ENCODE assay signal across 7 cellular contexts in genomic region chr19:11446652-11447301, GRCh38. TPM values are rescaled to one million over a fixed set of nuclear protein-coding genes. Genes with fewer than 3 reads are reported as not detected.
A peak's percentile ranks its signal among the peaks of the same experiment; 100 is the strongest.
DNase-seq lines count a peak whose midpoint lies in the region; ATAC-seq and TF ChIP-seq lines count a peak whose summit lies in the region.

No MANE protein-coding gene starts in this region.

- H3K36me3 ChIP-seq in OCI-LY1 (ENCODE audit: insufficient read depth, low read length) (peaks cover 82% of the 10 kb centered on the region), heart left ventricle (peaks cover 0 to 92% (median 80%) of the 10 kb centered on the region in 9 donors), psoas muscle (ENCODE audit: insufficient read depth in 1 of 2, low read depth in 1 of 2) (peaks cover 0 to 83% of the 10 kb centered on the region in 2 donors)

- peak; percentile 76 for DNase-seq in GM10266 (ENCODE audit: extremely low spot score)
- DNase-seq in activated naive CD4-positive, alpha-beta T cell treated with anti-CD3 and anti-CD28 coated beads, Interleukin-2, amount 50 U/mL, for 72 hours (ENCODE audit: low spot score in 2 of 2): peak in 1 of 2 donors; percentile 68
- peak; percentile 41 to 84 (median 50) for DNase-seq in heart left ventricle
- peak; percentile 58 to 80 for DNase-seq in psoas muscle
- DNase-seq in NCI-H774 (lab: John Stamatoyannopoulos, UW): no peak
- DNase-seq in NCI-H226: no peak

- H3K4me1 ChIP-seq in OCI-LY1 (ENCODE audit: insufficient read depth, low read length, severe bottlenecking): peaks cover under 1% of the 10 kb centered on the region
- peaks cover 0 to 8% (median 0%) of the 10 kb centered on the region in 12 donors for H3K4me1 ChIP-seq in heart left ventricle
- H3K4me1 ChIP-seq in psoas muscle: no peaks in the 10 kb centered on the region

- peak; percentile 70 to 71 for ATAC-seq in activated naive CD4-positive, alpha-beta T cell treated with anti-CD3 and anti-CD28 coated beads, Interleukin-2, amount 50 U/mL, for 72 hours
- ATAC-seq in heart left ventricle (peak; percentile 33 to 78 (median 70)), psoas muscle (peak; percentile 61 to 79 (median 68))

- WGBS in heart left ventricle, 4 donors: 63 to 74% (median 72%) methylated on average over 23 of the region's 23 CpGs
- 51 to 65% (median 62%) methylated on average over 17 to 23 of the region's 23 CpGs for WGBS in psoas muscle, 3 donors

- no peak overlapping the region for H2AFZ ChIP-seq in OCI-LY1 (ENCODE audit: low read length)

- no peaks in the 10 kb centered on the region for H3F3A ChIP-seq in OCI-LY1 (ENCODE audit: insufficient read depth, low read length)

- H3K4me3 ChIP-seq in OCI-LY1 (ENCODE audit: low read depth, low read length, poor library complexity, severe bottlenecking) (no peak overlapping the region), heart left ventricle (no peak overlapping the region), psoas muscle (no peak overlapping the region)

- no peak for TF ChIP-seq POLR2A in heart left ventricle (IDR thresholded peaks at IDR 0.05)

- no peaks in the 10 kb centered on the region for H3K9me3 Mint-ChIP-seq in activated naive CD4-positive, alpha-beta T cell treated with anti-CD3 and anti-CD28 coated beads, Interleukin-2, amount 50 U/mL, for 72 hours

- TF ChIP-seq CTCF in GM10266 (IDR thresholded peaks at IDR 0.05; ENCODE audit: control insufficient read depth, insufficient read depth, low read depth, missing control alignments): peak; percentile 78
- peak; percentile 87 for TF ChIP-seq CTCF in OCI-LY1 (IDR thresholded peaks at IDR 0.05; ENCODE audit: low read length)
- TF ChIP-seq CTCF in heart left ventricle (IDR thresholded peaks at IDR 0.05): peak; percentile 56 to 82 (median 70)
- peak; percentile 61 for TF ChIP-seq CTCF in psoas muscle (IDR thresholded peaks at IDR 0.05)

- peak overlapping the region in 1 of 2 donors; percentile 79 for H3K27ac Mint-ChIP-seq in activated naive CD4-positive, alpha-beta T cell treated with anti-CD3 and anti-CD28 coated beads, Interleukin-2, amount 50 U/mL, for 72 hours

- no peaks in the 10 kb centered on the region for H3K27me3 ChIP-seq in OCI-LY1 (ENCODE audit: insufficient read depth, low read length)
- peaks cover 0 to 3% (median 0%) of the 10 kb centered on the region in 9 donors for H3K27me3 ChIP-seq in heart left ventricle
- H3K27me3 ChIP-seq in psoas muscle (ENCODE audit: insufficient read depth in 3 of 3, low read length in 2 of 3): no peaks in the 10 kb centered on the region

- H3K36me3 Mint-ChIP-seq in activated naive CD4-positive, alpha-beta T cell treated with anti-CD3 and anti-CD28 coated beads, Interleukin-2, amount 50 U/mL, for 72 hours: peaks cover 0 to 5% of the 10 kb centered on the region in 2 donors

- no peak overlapping the region for H3K9ac ChIP-seq in OCI-LY1 (ENCODE audit: low read length)

- H3K27ac ChIP-seq in OCI-LY1 (ENCODE audit: low read depth, low read length, poor library complexity, severe bottlenecking): no peak overlapping the region
- no peak overlapping the region for H3K27ac ChIP-seq in heart left ventricle
- no peak overlapping the region for H3K27ac ChIP-seq in psoas muscle

- H4K20me1 ChIP-seq in OCI-LY1 (ENCODE audit: insufficient read depth, low read length): no peaks in the 10 kb centered on the region

- no peaks in the 10 kb centered on the region for H3K79me2 ChIP-seq in OCI-LY1 (ENCODE audit: insufficient read depth, low read length)

- H3K9me2 ChIP-seq in OCI-LY1 (ENCODE audit: low read depth, low read length): no peaks in the 10 kb centered on the region

- intact Hi-C loops in heart left ventricle (cut with DNase I): loop anchor here in 7 of 10 donors (1.0 to 10.0 kb wide), 6 partner anchors 62 to 154 kb away; partner anchors contain the start of genes TSPAN16 (in 3 of the 7) and EPOR (in 2 of the 7)
- intact Hi-C loops in psoas muscle (cut with DNase I): loop anchor here in 1 of 2 donors (5.0 kb wide), 1 partner anchor 154 kb away; no protein-coding TSS in a partner anchor

- H3K9me3 ChIP-seq in OCI-LY1 (ENCODE audit: low read length) (no peaks in the 10 kb centered on the region), heart left ventricle (no peaks in the 10 kb centered on the region), psoas muscle (no peaks in the 10 kb centered on the region)

- H3K4me2 ChIP-seq in OCI-LY1 (ENCODE audit: low read length): no peak overlapping the region

RNA-seq across cellular contexts. Expression of gene PRKCSH, which starts 11.3 kb away (rescaled TPM):
- total RNA-seq in activated naive CD4-positive, alpha-beta T cell treated with anti-CD3 and anti-CD28 coated beads, Interleukin-2, amount 50 U/mL, for 72 hours: 100 to 1,000 TPM; 272 to 285 TPM
- total RNA-seq in heart left ventricle (100 to 1,000 TPM in 6 of 9 donors, 10 to 100 TPM in 3; 69.3 to 210 (median 120) TPM), psoas muscle (10 to 100 TPM; 60.9 to 98.4 (median 74.6) TPM)
- polyA plus RNA-seq in heart left ventricle (100 to 1,000 TPM in 1 of 2 donors, 10 to 100 TPM in 1; 71.2 to 107 TPM), psoas muscle (10 to 100 TPM; 48.5 to 59.7 (median 59.7) TPM)

RNA-seq across cellular contexts. Expression of gene ODAD3, which starts 11.9 kb away (rescaled TPM):
- under 1 TPM; 0.30 to 0.95 TPM for total RNA-seq in activated naive CD4-positive, alpha-beta T cell treated with anti-CD3 and anti-CD28 coated beads, Interleukin-2, amount 50 U/mL, for 72 hours
- total RNA-seq in heart left ventricle: under 1 TPM in 7 of 9 donors, not detected in 2; 0.18 to 0.69 (median 0.31) TPM
- polyA plus RNA-seq in heart left ventricle: under 1 TPM; 0.37 to 0.84 TPM
- total RNA-seq in psoas muscle: under 1 TPM in 2 of 4 donors, not detected in 2; 0.13 to 0.17 TPM
- under 1 TPM; 0.09 to 0.87 (median 0.20) TPM for polyA plus RNA-seq in psoas muscle

RNA-seq across cellular contexts. Expression of gene RGL3, which starts 27.7 kb away (rescaled TPM):
- not detected for total RNA-seq in activated naive CD4-positive, alpha-beta T cell treated with anti-CD3 and anti-CD28 coated beads, Interleukin-2, amount 50 U/mL, for 72 hours
- total RNA-seq in heart left ventricle (1 to 10 TPM; 2.1 to 5.0 (median 4.0) TPM), psoas muscle (1 to 10 TPM; 1.6 to 6.4 (median 3.0) TPM)
- polyA plus RNA-seq in heart left ventricle (10 to 100 TPM in 1 of 2 donors, 1 to 10 TPM in 1; 2.2 to 11.3 TPM), psoas muscle (1 to 10 TPM; 1.2 to 2.4 (median 2.2) TPM)

RNA-seq across cellular contexts. Expression of gene ELAVL3, which starts 34.1 kb away (rescaled TPM):
- total RNA-seq in activated naive CD4-positive, alpha-beta T cell treated with anti-CD3 and anti-CD28 coated beads, Interleukin-2, amount 50 U/mL, for 72 hours: not detected
- total RNA-seq in heart left ventricle: under 1 TPM in 8 of 9 donors, not detected in 1; 0.08 to 0.75 (median 0.27) TPM
- under 1 TPM; 0.03 to 0.11 TPM for polyA plus RNA-seq in heart left ventricle
- not detected for total RNA-seq in psoas muscle
- polyA plus RNA-seq in psoas muscle: under 1 TPM in 1 of 3 donors, not detected in 2; 0.03 TPM

RNA-seq across cellular contexts. Expression of gene ZNF653, which starts 58.9 kb away (rescaled TPM):
- total RNA-seq in activated naive CD4-positive, alpha-beta T cell treated with anti-CD3 and anti-CD28 coated beads, Interleukin-2, amount 50 U/mL, for 72 hours: 10 to 100 TPM; 10.3 to 20.3 TPM
- total RNA-seq in heart left ventricle (1 to 10 TPM; 2.4 to 5.5 (median 3.8) TPM), psoas muscle (10 to 100 TPM in 1 of 4 donors, 1 to 10 TPM in 3; 5.7 to 11.5 (median 7.3) TPM)
- polyA plus RNA-seq in heart left ventricle (1 to 10 TPM; 4.0 to 8.9 TPM), psoas muscle (1 to 10 TPM; 4.0 to 6.5 (median 5.3) TPM)

Comparison
In these comparisons a context has a peak if more than half of its experiments do, and no peak if none do; other contexts are left out.
1. DNase-seq: peak in GM10266 (single experiment), heart left ventricle (5 of 5) and psoas muscle (2 of 2); none in NCI-H774 (single experiment) and NCI-H226 (single experiment).
2. Peak in every context shown above with its lines, with median percentiles within 50 percentile points of each other: CTCF ChIP-seq and ATAC-seq.